Comparison of ENCODE assay signal across 8 cellular contexts in genomic region chrX:85111347-85111746, GRCh38.
DNase-seq lines count a peak whose midpoint lies in the region; ATAC-seq and TF ChIP-seq lines count a peak whose summit lies in the region.

No MANE protein-coding gene starts in this region.

- no peaks in the 10 kb centered on the region for H3K4me1 Mint-ChIP-seq in glutamatergic neuron (ENCODE audit: low read depth, unreplicated experiment)
- no peaks in the 10 kb centered on the region for H3K4me1 Mint-ChIP-seq in activated T-helper 17 cell treated with anti-CD3 and anti-CD28 coated beads, Interleukin-2, amount 50 U/mL, for 72 hours

- peak; percentile 81 for TF ChIP-seq CTCF in A673 (conservative IDR thresholded peaks at IDR 0.05; ENCODE audit: low read depth, low read length)
- peak; percentile 38 for TF ChIP-seq CTCF in GM12865 (IDR thresholded peaks at IDR 0.05; ENCODE audit: insufficient read depth, low read depth, low read length, missing control alignments)
- peak; percentile 78 for TF ChIP-seq CTCF in glutamatergic neuron (IDR thresholded peaks at IDR 0.05; ENCODE audit: partially characterized antibody, unreplicated experiment)

- no peak overlapping the region for H3K4me3 Mint-ChIP-seq in glutamatergic neuron (ENCODE audit: unreplicated experiment)
- H3K4me3 Mint-ChIP-seq in activated T-helper 17 cell treated with anti-CD3 and anti-CD28 coated beads, Interleukin-2, amount 50 U/mL, for 72 hours: no peak overlapping the region

- BruUV-seq in A673 (replicated peaks; lab: Mats Ljungman, UMichigan): no TSS peak

- in situ Hi-C loops in SK-MEL-5 (cut with HindIII; ENCODE audit: low pct_unique_long_range_greater_than_20kb, low sequenced_read_pairs): no loop called here

- H3K27me3 ChIP-seq in A673 (replicated peaks; ENCODE audit: insufficient read depth, low read depth, low read length, poor library complexity): no peaks in the 10 kb centered on the region

- no peak overlapping the region for H3K27ac ChIP-seq in A673 (ENCODE audit: low read depth, low read length, poor library complexity, severe bottlenecking)

- H3K36me3 Mint-ChIP-seq in glutamatergic neuron (ENCODE audit: unreplicated experiment): no peaks in the 10 kb centered on the region
- no peaks in the 10 kb centered on the region for H3K36me3 Mint-ChIP-seq in activated T-helper 17 cell treated with anti-CD3 and anti-CD28 coated beads, Interleukin-2, amount 50 U/mL, for 72 hours (ENCODE audit: low read depth)

- H3K9me3 Mint-ChIP-seq in glutamatergic neuron (ENCODE audit: unreplicated experiment): no peaks in the 10 kb centered on the region
- no peaks in the 10 kb centered on the region for H3K9me3 Mint-ChIP-seq in activated T-helper 17 cell treated with anti-CD3 and anti-CD28 coated beads, Interleukin-2, amount 50 U/mL, for 72 hours

- H3K27me3 Mint-ChIP-seq in glutamatergic neuron (ENCODE audit: unreplicated experiment): no peaks in the 10 kb centered on the region
- H3K27me3 Mint-ChIP-seq in activated T-helper 17 cell treated with anti-CD3 and anti-CD28 coated beads, Interleukin-2, amount 50 U/mL, for 72 hours: no peaks in the 10 kb centered on the region

- DNase-seq in A673 (ENCODE audit: low spot score): peak; percentile 19
- DNase-seq in GM12865 (ENCODE audit: low read depth): no peak
- DNase-seq in SK-MEL-5 (ENCODE audit: low read depth, low spot score): peak; percentile 18
- no peak for DNase-seq in glutamatergic neuron
- no peak for DNase-seq in NCI-H526 treated with DMSO at 0.1 percent for 48 hours (lab: John Stamatoyannopoulos, UW)
- DNase-seq in activated CD4-positive, CD25-positive, alpha-beta regulatory T cell treated with anti-CD3 and anti-CD28 coated beads, Interleukin-2, amount 50 U/mL, for 72 hours: no peak

- no peak for ATAC-seq in activated T-helper 17 cell treated with anti-CD3 and anti-CD28 coated beads, Interleukin-2, amount 50 U/mL, for 72 hours (replicated peaks)
- no peak for ATAC-seq in HG02642 (IDR thresholded peaks at IDR 0.05; ENCODE audit: poor library complexity, unreplicated experiment)

- intact Hi-C loops in A673 (cut with micrococcal nuclease; ENCODE audit: unreplicated experiment): loop anchor here (2.0 kb wide), 1 partner anchor 431 kb away; no protein-coding TSS in a partner anchor

- POLR2A ChIA-PET in A673 (lab: Charles Lee; ENCODE audit: low non-redundant PET): no interaction called here

- H3K4me3 ChIP-seq in A673 (ENCODE audit: low read depth, low read length, poor library complexity, severe bottlenecking) (no peak overlapping the region), GM12865 (ENCODE audit: low read depth, low read length) (no peak overlapping the region)

- CTCF ChIA-PET in A673 (lab: Charles Lee): interaction anchor here (0.6 kb wide), 1 partner anchor 28 kb away, joined by 8 read pairs; no protein-coding TSS in a partner anchor

- H3K36me3 ChIP-seq in A673 (ENCODE audit: insufficient read depth, low read length, poor library complexity, severe bottlenecking): no peaks in the 10 kb centered on the region

- H3K9me3 ChIP-seq in A673 (ENCODE audit: low read depth, low read length, poor library complexity, severe bottlenecking): no peaks in the 10 kb centered on the region

- H3K4me1 ChIP-seq in A673 (ENCODE audit: insufficient read depth, low read length, poor library complexity, severe bottlenecking): no peaks in the 10 kb centered on the region

- H3K27ac Mint-ChIP-seq in glutamatergic neuron (ENCODE audit: unreplicated experiment): no peak overlapping the region
- H3K27ac Mint-ChIP-seq in activated T-helper 17 cell treated with anti-CD3 and anti-CD28 coated beads, Interleukin-2, amount 50 U/mL, for 72 hours: no peak overlapping the region

Comparison
In these comparisons a context has a peak if more than half of its experiments do, and no peak if none do; other contexts are left out.
1. DNase-seq: peak in A673 (single experiment) and SK-MEL-5 (single experiment); none in GM12865 (single experiment), glutamatergic neuron (single experiment), NCI-H526 treated with DMSO at 0.1 percent for 48 hours (single experiment) and activated CD4-positive, CD25-positive, alpha-beta regulatory T cell treated with anti-CD3 and anti-CD28 coated beads, Interleukin-2, amount 50 U/mL, for 72 hours (single experiment).
2. Peak in every context shown above with its lines, with median percentiles within 50 percentile points of each other: CTCF ChIP-seq.